8 cellular contexts compared by ENCODE assay signal in genomic region chr6:25278914-25279747, GRCh38. TPM values are rescaled to one million over a fixed set of nuclear protein-coding genes. Genes with fewer than 3 reads are reported as not detected.
DNase-seq lines count a peak whose midpoint lies in the region; ATAC-seq and TF ChIP-seq lines count a peak whose summit lies in the region.

Gene CARMIL1 (plus strand): TSS chr6:25279374. CDS start chr6:25279796, 422 bp downstream.

- peak within 1 kb of the TSS; percentile 74 for H3K4me3 ChIP-seq in colonic mucosa

- no peaks in the 10 kb centered on the region for H3K27me3 ChIP-seq in colonic mucosa

- CTCF ChIA-PET in activated CD4-positive, alpha-beta T cell treated with anti-CD3 and anti-CD28 coated beads for 36 hours (lab: Charles Lee) = interaction anchor here (0.6 to 5.4 kb wide), 28 partner anchors 8 to 594 kb away, joined by 3 to 43 read pairs (median 4); no protein-coding TSS in a partner anchor

- DNase-seq in AG20443 (ENCODE audit: low spot score) (peak; percentile 94), NCI-H345 treated with DMSO at 0.1 percent for 48 hours (lab: John Stamatoyannopoulos, UW; ENCODE audit: unreplicated experiment) (peak; percentile 75), colonic mucosa (peak; percentile 94), left kidney (ENCODE audit: low read depth, low spot score) (peak; percentile 95)
- peak; percentile 82 for DNase-seq in activated CD4-positive, alpha-beta T cell treated with anti-CD3 and anti-CD28 coated beads for 36 hours
- DNase-seq in stimulated activated CD4-positive, alpha-beta T cell treated with anti-CD3 and anti-CD28 coated beads, Interleukin-1b, Interleukin-23, amount 100 ng/mL, for 48 hours = peak; percentile 68

- ATAC-seq in GM19023 (IDR thresholded peaks at IDR 0.05; ENCODE audit: unreplicated experiment) = peak; percentile 75
- ATAC-seq in HG03175 (IDR thresholded peaks at IDR 0.05; ENCODE audit: unreplicated experiment) = peak; percentile 64
- peak; percentile 75 for ATAC-seq in activated CD4-positive, alpha-beta T cell treated with anti-CD3 and anti-CD28 coated beads for 36 hours

- TF ChIP-seq CTCF in colonic mucosa (IDR thresholded peaks at IDR 0.05) = peak; percentile 59

- H3K4me1 ChIP-seq in colonic mucosa = no peaks in the 10 kb centered on the region

- peak within 1 kb of the TSS; percentile 83 for H3K27ac ChIP-seq in colonic mucosa

- H3K27me3 Mint-ChIP-seq in activated CD4-positive, alpha-beta T cell treated with anti-CD3 and anti-CD28 coated beads for 36 hours = peaks cover 5% of the 10 kb centered on the region

- H3K9me3 Mint-ChIP-seq in activated CD4-positive, alpha-beta T cell treated with anti-CD3 and anti-CD28 coated beads for 36 hours (ENCODE audit: low read depth) = no peaks in the 10 kb centered on the region

- peak within 1 kb of the TSS; percentile 82 for H3K4me3 Mint-ChIP-seq in activated CD4-positive, alpha-beta T cell treated with anti-CD3 and anti-CD28 coated beads for 36 hours

- H3K36me3 Mint-ChIP-seq in activated CD4-positive, alpha-beta T cell treated with anti-CD3 and anti-CD28 coated beads for 36 hours (ENCODE audit: low read depth) = no peaks in the 10 kb centered on the region

- H3K9me3 ChIP-seq in colonic mucosa = no peaks in the 10 kb centered on the region

- H3K9ac ChIP-seq in colonic mucosa (ENCODE audit: low read depth in 2 of 2, low read length in 2 of 2) = peak within 1 kb of the TSS; percentile 80 to 98

- intact Hi-C loops in activated CD4-positive, alpha-beta T cell treated with anti-CD3 and anti-CD28 coated beads for 36 hours (cut with DNase I, micrococcal nuclease) = loop anchor here (1.0 to 10.0 kb wide), 5 partner anchors 88 to 716 kb away; no protein-coding TSS in a partner anchor
- intact Hi-C loops in colonic mucosa (cut with DNase I) = loop anchor here (5.0 kb wide), 1 partner anchor 208 kb away; no protein-coding TSS in a partner anchor

- peaks cover 38% of the 10 kb centered on the region for H3K4me1 Mint-ChIP-seq in activated CD4-positive, alpha-beta T cell treated with anti-CD3 and anti-CD28 coated beads for 36 hours

- POLR2A ChIA-PET in activated CD4-positive, alpha-beta T cell treated with anti-CD3 and anti-CD28 coated beads for 36 hours (lab: Charles Lee) = interaction anchor here (0.6 to 1.9 kb wide), 5 partner anchors 28 to 1023 kb away, joined by 3 to 6 read pairs (median 5); a partner anchor contains a TSS

- H3K36me3 ChIP-seq in colonic mucosa = no peaks in the 10 kb centered on the region

- peak within 1 kb of the TSS; percentile 79 for H3K27ac Mint-ChIP-seq in activated CD4-positive, alpha-beta T cell treated with anti-CD3 and anti-CD28 coated beads for 36 hours

RNA-seq across cellular contexts. Expression of gene CARMIL1, which starts in this region (rescaled TPM):
- 1 to 10 TPM; 4.5 to 4.9 TPM for total RNA-seq in activated CD4-positive, alpha-beta T cell treated with anti-CD3 and anti-CD28 coated beads for 36 hours
- 10 to 100 TPM; 38.6 to 50.2 TPM for total RNA-seq in colonic mucosa

Comparison
In these comparisons a context has a peak if more than half of its experiments do, and no peak if none do; other contexts are left out.
1. Peak in every context shown above with its lines: DNase-seq, ATAC-seq, H3K4me3 ChIP-seq and H3K27ac ChIP-seq.
2. RNA of gene CARMIL1 (total RNA-seq): 38.6 to 50.2 TPM in colonic mucosa; 4.5 to 4.9 TPM in activated CD4-positive, alpha-beta T cell treated with anti-CD3 and anti-CD28 coated beads for 36 hours; every median in the first group is over 4 times any median in the second.